Comparison of ENCODE assay signal across 17 cellular contexts in genomic region chr15:57445872-57446271, GRCh38.
DNase-seq lines count a peak whose midpoint lies in the region; ATAC-seq and TF ChIP-seq lines count a peak whose summit lies in the region.
"Had no signal": no experiment of that assay in that cellular context is flagged by ENCODE, and none has a peak within 500 bp of the region (broad histone marks: within the 10 kb centered on the region; RNA-seq: fewer than 3 reads in every experiment).

No MANE protein-coding gene starts in this region.

- no peak overlapping the region for H2AFZ ChIP-seq in mesenchymal stem cell (ENCODE audit: low read depth, low read length)

- H3K9ac ChIP-seq in ES-I3 (ENCODE audit: low read depth, low read length) (peak overlapping the region; percentile 9; the same call in 1 of the 2 replicates), mesenchymal stem cell (ENCODE audit: low read length) (no peak overlapping the region)
- H3K9ac ChIP-seq: BLaER1 treated with 17β-estradiol and CSF1 and Interleukin-3, amounts not matched to agents 10 nM and 100 nM had no signal

- H3K36me3 ChIP-seq in ES-I3 (ENCODE audit: insufficient read depth, low read length) (peaks cover 7% of the 10 kb centered on the region), brain microvascular endothelial cell (replicated peaks) (no peaks in the 10 kb centered on the region), mesenchymal stem cell (ENCODE audit: control insufficient read depth in 1 of 2, insufficient read depth in 2 of 2, low read depth in 1 of 2, low read length in 2 of 2) (peaks cover 0 to 16% of the 10 kb centered on the region in 2 experiments)
- H3K36me3 ChIP-seq: BLaER1 treated with 17β-estradiol and CSF1 and Interleukin-3, amounts not matched to agents 10 nM and 100 nM; tibial artery had no signal

- H2BK15ac ChIP-seq in mesenchymal stem cell (ENCODE audit: low read depth, poor library complexity, severe bottlenecking) = no peak overlapping the region

- H3K9me3 ChIP-seq in ES-I3 (ENCODE audit: control insufficient read depth, insufficient read depth, low read length) (no peaks in the 10 kb centered on the region), mesenchymal stem cell (ENCODE audit: control insufficient read depth, low read length) (no peaks in the 10 kb centered on the region)
- H3K9me3 ChIP-seq: BLaER1 treated with 17β-estradiol and CSF1 and Interleukin-3, amounts not matched to agents 10 nM and 100 nM; tibial artery had no signal

- no peak overlapping the region for H3K4me2 ChIP-seq in mesenchymal stem cell (ENCODE audit: low read length, poor library complexity, severe bottlenecking)

- no peak for TF ChIP-seq CTCF in brain microvascular endothelial cell (IDR thresholded peaks at IDR 0.05; ENCODE audit: low read depth, low read length, missing control alignments)

- no peak overlapping the region for H3K23ac ChIP-seq in mesenchymal stem cell (ENCODE audit: low read length in 2 of 2)

- ATAC-seq in HG02884 (IDR thresholded peaks at IDR 0.05; ENCODE audit: unreplicated experiment) = no peak
- ATAC-seq in HG03460 (IDR thresholded peaks at IDR 0.05; ENCODE audit: unreplicated experiment) = no peak
- ATAC-seq in HG02798 (IDR thresholded peaks at IDR 0.05; ENCODE audit: poor library complexity, unreplicated experiment) = no peak

- no peak overlapping the region for H3K4me3 ChIP-seq in brain microvascular endothelial cell (ENCODE audit: low read depth, low read length)
- no peak overlapping the region for H3K4me3 ChIP-seq in mesenchymal stem cell (ENCODE audit: insufficient read depth in 1 of 2, low read depth in 1 of 2, low read length in 2 of 2)
- H3K4me3 ChIP-seq: BLaER1 treated with 17β-estradiol and CSF1 and Interleukin-3, amounts not matched to agents 10 nM and 100 nM; tibial artery had no signal

- no peak overlapping the region for H3K14ac ChIP-seq in mesenchymal stem cell (ENCODE audit: low read length in 2 of 2)

- no peak overlapping the region for H2AK5ac ChIP-seq in mesenchymal stem cell (ENCODE audit: low read length, severe bottlenecking)

- no peak overlapping the region for H2BK12ac ChIP-seq in mesenchymal stem cell (ENCODE audit: low read length in 2 of 2)

- no peak overlapping the region for H2BK120ac ChIP-seq in mesenchymal stem cell (ENCODE audit: low read depth, low read length)

- no peak overlapping the region for H3K4ac ChIP-seq in mesenchymal stem cell (ENCODE audit: low read depth in 1 of 2, low read length in 2 of 2)

- in situ Hi-C loops in brain microvascular endothelial cell (cut with HindIII; ENCODE audit: low pct_ligation_motif_present, low sequenced_read_pairs) = no loop called here

- peaks cover 15% of the 10 kb centered on the region for H3K79me1 ChIP-seq in mesenchymal stem cell (replicated peaks; ENCODE audit: low read length, poor library complexity, severe bottlenecking)

- H4K8ac ChIP-seq in mesenchymal stem cell (ENCODE audit: low read length) = no peak overlapping the region

- H3K4me1 ChIP-seq in ES-I3 (ENCODE audit: insufficient read depth, low read length) (peaks cover 17% of the 10 kb centered on the region), mesenchymal stem cell (ENCODE audit: control insufficient read depth, insufficient read depth, low read depth, low read length) (peaks cover 1% of the 10 kb centered on the region)

- no peak overlapping the region for H3K27ac ChIP-seq in brain microvascular endothelial cell
- H3K27ac ChIP-seq in mesenchymal stem cell (ENCODE audit: low read length, poor library complexity, severe bottlenecking) = no peak overlapping the region

- no peak overlapping the region for H4K91ac ChIP-seq in mesenchymal stem cell (ENCODE audit: low read length)

- H3K27me3 ChIP-seq in brain microvascular endothelial cell (replicated peaks) (no peaks in the 10 kb centered on the region), mesenchymal stem cell (ENCODE audit: control insufficient read depth in 1 of 2, insufficient read depth in 1 of 2, low read length in 2 of 2) (no peaks in the 10 kb centered on the region)
- H3K27me3 ChIP-seq: BLaER1 treated with 17β-estradiol and CSF1 and Interleukin-3, amounts not matched to agents 10 nM and 100 nM; tibial artery had no signal

- H3K18ac ChIP-seq in mesenchymal stem cell (ENCODE audit: low read depth in 1 of 2, low read length in 2 of 2) = no peak overlapping the region

- DNase-seq in M059J (ENCODE audit: low read depth) = peak; percentile 18
- DNase-seq in brain microvascular endothelial cell = peak; percentile 20
- DNase-seq in mesenchymal stem cell = peak; percentile 36
- DNase-seq in T-helper 9 cell = no peak
- DNase-seq: activated CD4-positive, alpha-beta T cell treated with anti-CD3 and anti-CD28 coated beads, Interleukin-2, amount 50 U/mL, for 1 hour; activated naive CD4-positive, alpha-beta T cell treated with anti-CD3 and anti-CD28 coated beads, Interleukin-2, amount 10 ng/mL, durations not matched to agents 7 days and 5 days; caudate nucleus; DMS79; effector CD4-positive, alpha-beta T cell; hippocampal formation; NCI-H1092 treated with DMSO at 0.1 percent for 48 hours; tibial artery had no signal

- WGBS in mesenchymal stem cell = no CpG with 5 or more reads among the region's 1 CpG

- no peak overlapping the region for H2BK5ac ChIP-seq in mesenchymal stem cell (ENCODE audit: low read depth, low read length, poor library complexity, severe bottlenecking)
